1 cellular context compared by ENCODE assay signal in genomic region chr1:54323324-54323739, GRCh38.
TF ChIP-seq lines count a peak whose summit lies in the region.

No MANE protein-coding gene starts in this region.

TF ChIP-seq in HepG2, 621 proteins besides CTCF, POLR2A, EP300 and RAD21 (continued from another document and continues in another):
- peak; percentile 80 for TF ChIP-seq ZNF687 (CRISPR knock-in tag; IDR thresholded peaks at IDR 0.05)
- TF ChIP-seq KDM2A (CRISPR knock-in tag; IDR thresholded peaks at IDR 0.05; ENCODE audit: borderline replicate concordance, low read depth), result peak; percentile 40; the same call in 1 of the 2 replicates
- TF ChIP-seq ZNF235 (CRISPR knock-in tag; IDR thresholded peaks at IDR 0.05; ENCODE audit: borderline replicate concordance), result no peak
- TF ChIP-seq HDAC1 (CRISPR knock-in tag; IDR thresholded peaks at IDR 0.05), result peak; percentile 40; the same call in 1 of the 2 replicates
- TF ChIP-seq CEBPG (CRISPR knock-in tag; IDR thresholded peaks at IDR 0.05), result peak; percentile 88
- TF ChIP-seq TBX3 (IDR thresholded peaks at IDR 0.05; ENCODE audit: borderline replicate concordance), result no peak
- peak; percentile 65 for TF ChIP-seq PATZ1 (CRISPR knock-in tag; IDR thresholded peaks at IDR 0.05)
- no peak for TF ChIP-seq HNRNPUL1 (IDR thresholded peaks at IDR 0.05; ENCODE audit: low read depth, low read length)
- TF ChIP-seq ETS1 (CRISPR knock-in tag; IDR thresholded peaks at IDR 0.05), result no peak
- TF ChIP-seq REPIN1 (CRISPR knock-in tag; IDR thresholded peaks at IDR 0.05; ENCODE audit: borderline replicate concordance, low read depth), result no peak
- TF ChIP-seq ZNF704 (CRISPR knock-in tag; IDR thresholded peaks at IDR 0.05; ENCODE audit: borderline replicate concordance), result no peak
- no peak for TF ChIP-seq TSC22D2 (CRISPR knock-in tag; IDR thresholded peaks at IDR 0.05; ENCODE audit: borderline replicate concordance)
- TF ChIP-seq ADNP (CRISPR knock-in tag; IDR thresholded peaks at IDR 0.05), result no peak
- 0 out of 2 replicates have a peak, but pooled peaks have one; percentile 41 for TF ChIP-seq UBTF (CRISPR knock-in tag; IDR thresholded peaks at IDR 0.05)
- TF ChIP-seq LCORL (IDR thresholded peaks at IDR 0.05), result no peak
- TF ChIP-seq LCORL (CRISPR knock-in tag; IDR thresholded peaks at IDR 0.05), result peak; percentile 67
- 0 out of 2 replicates have a peak, but pooled peaks have one; percentile 20 for TF ChIP-seq POGZ (CRISPR knock-in tag; IDR thresholded peaks at IDR 0.05)
- no peak for TF ChIP-seq DDIT3 (CRISPR knock-in tag; IDR thresholded peaks at IDR 0.05)
- no peak for TF ChIP-seq ZNF512B (CRISPR knock-in tag; IDR thresholded peaks at IDR 0.05; ENCODE audit: borderline replicate concordance)
- no peak for TF ChIP-seq XBP1 (CRISPR knock-in tag; IDR thresholded peaks at IDR 0.05)
- TF ChIP-seq ZNF878 (CRISPR knock-in tag; IDR thresholded peaks at IDR 0.05), result no peak
- TF ChIP-seq TAF1 (CRISPR knock-in tag; IDR thresholded peaks at IDR 0.05), result no peak
- no peak for TF ChIP-seq ARHGAP35 (CRISPR knock-in tag; IDR thresholded peaks at IDR 0.05; ENCODE audit: borderline replicate concordance)
- TF ChIP-seq RARA (CRISPR knock-in tag; IDR thresholded peaks at IDR 0.05), result no peak
- peak; percentile 89 for TF ChIP-seq PRDM10 (CRISPR knock-in tag; IDR thresholded peaks at IDR 0.05; ENCODE audit: low read depth)
- no peak for TF ChIP-seq ETV5 (CRISPR knock-in tag; IDR thresholded peaks at IDR 0.05; ENCODE audit: borderline replicate concordance)
- TF ChIP-seq GATAD2A (CRISPR knock-in tag; IDR thresholded peaks at IDR 0.05), result peak; percentile 75
- TF ChIP-seq DRAP1 (CRISPR knock-in tag; IDR thresholded peaks at IDR 0.05), result peak; percentile 25; the same call in 1 of the 2 replicates
- no peak for TF ChIP-seq TOE1 (CRISPR knock-in tag; IDR thresholded peaks at IDR 0.05)
- TF ChIP-seq PLRG1 (conservative IDR thresholded peaks at IDR 0.05), result no peak
- peak; percentile 48; the same call in 1 of the 2 replicates for TF ChIP-seq KDM5B (CRISPR knock-in tag; IDR thresholded peaks at IDR 0.05; ENCODE audit: borderline replicate concordance)
- no peak for TF ChIP-seq ZNF484 (CRISPR knock-in tag; IDR thresholded peaks at IDR 0.05; ENCODE audit: borderline replicate concordance, low read depth)
- no peak for TF ChIP-seq ZNF20 (CRISPR knock-in tag; IDR thresholded peaks at IDR 0.05)
- no peak for TF ChIP-seq ZNF234 (CRISPR knock-in tag; conservative IDR thresholded peaks at IDR 0.05)
- no peak for TF ChIP-seq TRIM24 (CRISPR knock-in tag; IDR thresholded peaks at IDR 0.05)
- no peak for TF ChIP-seq YEATS2 (CRISPR knock-in tag; IDR thresholded peaks at IDR 0.05; ENCODE audit: borderline replicate concordance)
- TF ChIP-seq ZNF292 (CRISPR knock-in tag; IDR thresholded peaks at IDR 0.05; ENCODE audit: borderline replicate concordance, low read depth), result 0 out of 2 replicates have a peak, but pooled peaks have one; percentile 39
- TF ChIP-seq TARDBP (CRISPR knock-in tag; IDR thresholded peaks at IDR 0.05), result no peak
- TF ChIP-seq TBL1XR1 (IDR thresholded peaks at IDR 0.05; ENCODE audit: borderline replicate concordance, low read length, partially characterized antibody), result no peak
- TF ChIP-seq ZNF160 (CRISPR knock-in tag; IDR thresholded peaks at IDR 0.05), result no peak
- TF ChIP-seq ZNF446 (CRISPR knock-in tag; IDR thresholded peaks at IDR 0.05), result no peak
- peak; percentile 68 for TF ChIP-seq STAG1 (CRISPR knock-in tag; IDR thresholded peaks at IDR 0.05)
- no peak for TF ChIP-seq NR2F6 (IDR thresholded peaks at IDR 0.05)
- 0 out of 2 replicates have a peak, but pooled peaks have one; percentile 21 for TF ChIP-seq NR2F6 (CRISPR knock-in tag; IDR thresholded peaks at IDR 0.05)
